17 cellular contexts compared by ENCODE assay signal in genomic region chr14:87691482-87691881, GRCh38.
"Had no signal": no experiment of that assay in that cellular context is flagged by ENCODE, and none has a peak within 500 bp of the region (broad histone marks: within the 10 kb centered on the region; RNA-seq: fewer than 3 reads in every experiment).

No MANE protein-coding gene starts in this region.

- H3K27ac ChIP-seq: epithelial cell of prostate, psoas muscle, sigmoid colon, spleen, upper lobe of left lung had no signal

- H3K4me1 ChIP-seq: psoas muscle, spleen had no signal

- H3K36me3 ChIP-seq: sigmoid colon, spleen, upper lobe of left lung had no signal

- ATAC-seq: activated T-helper 17 cell treated with anti-CD3 and anti-CD28 coated beads, Interleukin-2, amount 50 U/mL, for 72 hours; effector memory CD8-positive, alpha-beta T cell; left colon; psoas muscle; T-cell had no signal

- DNase-seq: activated CD4-positive, alpha-beta T cell treated with anti-CD3 and anti-CD28 coated beads for 1 hour; activated CD4-positive, alpha-beta T cell treated with anti-CD3 and anti-CD28 coated beads, Interleukin-2, amount 50 U/mL, for 4 hours; activated naive CD4-positive, alpha-beta T cell treated with Interleukin-2 at 50 U/mL for 16 hours; activated T-cell treated with anti-CD3 and anti-CD28 coated beads for 4 hours; aorta; dermis blood vessel endothelial cell; effector memory CD8-positive, alpha-beta T cell; head of caudate nucleus; left colon; psoas muscle; sigmoid colon; spleen; T-cell; T-helper 9 cell had no signal

- H3K9me3 ChIP-seq: psoas muscle, sigmoid colon, spleen, upper lobe of left lung had no signal

- H3K4me3 ChIP-seq: psoas muscle, sigmoid colon, spleen, upper lobe of left lung had no signal

- H3K27me3 ChIP-seq: sigmoid colon, spleen, upper lobe of left lung had no signal
